Comparison of ENCODE assay signal across 8 cellular contexts in the genomic region with DNA sequence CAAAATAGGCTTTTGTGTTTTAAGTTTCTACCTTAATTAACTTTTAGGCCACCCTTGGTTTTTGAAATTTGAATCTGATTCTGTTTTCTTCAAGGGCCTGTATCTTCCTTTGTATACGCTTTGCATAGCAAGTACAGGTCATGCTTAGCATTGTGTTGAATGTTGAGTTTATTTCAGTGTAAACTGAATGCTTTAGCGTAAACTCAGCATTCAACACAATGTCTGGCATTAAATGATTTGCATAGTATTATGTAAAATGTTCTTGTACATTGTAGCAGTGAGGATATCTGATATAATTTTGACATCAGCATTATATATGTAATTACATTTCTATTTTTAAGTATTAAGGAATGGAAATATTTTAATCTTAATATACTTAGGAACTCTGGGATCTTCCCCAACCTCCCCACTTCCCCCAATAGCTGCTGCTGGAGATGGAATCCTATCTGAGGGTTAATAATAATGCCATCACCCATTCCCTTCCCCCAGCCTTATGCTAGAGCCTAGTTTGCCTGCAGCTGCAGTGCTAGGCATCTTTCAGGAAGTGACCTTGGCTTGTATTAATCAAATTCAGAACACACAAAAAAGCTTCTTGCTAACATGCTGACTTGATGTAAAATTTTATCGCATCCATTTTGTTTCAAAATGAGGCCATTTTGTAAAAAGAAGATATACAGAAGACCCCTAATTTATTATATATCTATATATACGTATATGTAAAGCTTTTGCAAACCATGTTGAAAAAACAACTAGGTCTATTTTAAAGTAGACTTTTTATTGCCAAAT.
DNase-seq lines count a peak whose midpoint lies in the region; ATAC-seq and TF ChIP-seq lines count a peak whose summit lies in the region.

No MANE protein-coding gene starts in this region.

- H3K9me3 Mint-ChIP-seq in activated naive CD8-positive, alpha-beta T cell treated with anti-CD3 and anti-CD28 coated beads, Interleukin-2, amount 50 U/mL, for 24 hours, result no peaks in the 10 kb centered on the region

- H3K4me3 Mint-ChIP-seq in activated naive CD8-positive, alpha-beta T cell treated with anti-CD3 and anti-CD28 coated beads, Interleukin-2, amount 50 U/mL, for 24 hours, result no peak overlapping the region

- H3K27ac ChIP-seq in heart left ventricle (peak overlapping the region in 11 of 12 donors; percentile 0 to 78 (median 34)), right atrium auricular region (peak overlapping the region in 1 of 2 donors; percentile 4), esophagus muscularis mucosa (replicated peaks in 1 of 4) (peak overlapping the region in 3 of 4 donors; percentile 6 to 66 (median 63))

- H3K27ac Mint-ChIP-seq in activated naive CD8-positive, alpha-beta T cell treated with anti-CD3 and anti-CD28 coated beads, Interleukin-2, amount 50 U/mL, for 24 hours, result no peak overlapping the region

- intact Hi-C loops in heart left ventricle (cut with DNase I) (loop anchor here in 6 of 10 donors (2.0 to 10.0 kb wide), 5 partner anchors 18 to 88 kb away; a partner anchor contains a TSS), esophagus muscularis mucosa (cut with DNase I) (loop anchor here (10.0 kb wide), 1 partner anchor 70 kb away; a partner anchor contains a TSS)

- no peaks in the 10 kb centered on the region for H3K27me3 ChIP-seq in heart left ventricle
- H3K27me3 ChIP-seq in right atrium auricular region, result no peaks in the 10 kb centered on the region
- no peaks in the 10 kb centered on the region for H3K27me3 ChIP-seq in esophagus muscularis mucosa

- H3K4me1 ChIP-seq in heart left ventricle, result peaks cover 18 to 71% (median 61%) of the 10 kb centered on the region in 12 donors
- peaks cover 0 to 68% of the 10 kb centered on the region in 2 donors for H3K4me1 ChIP-seq in right atrium auricular region
- H3K4me1 ChIP-seq in esophagus muscularis mucosa, result peaks cover 57 to 65% (median 64%) of the 10 kb centered on the region in 4 donors

- peak in 1 of 4 donors; percentile 43 for ATAC-seq in heart left ventricle
- ATAC-seq in activated naive CD8-positive, alpha-beta T cell treated with anti-CD3 and anti-CD28 coated beads, Interleukin-2, amount 50 U/mL, for 24 hours, result no peak
- no peak for ATAC-seq in stimulated activated naive CD8-positive, alpha-beta T cell treated with anti-CD3 and anti-CD28 coated beads, Interleukin-15, Interleukin-2, amounts not matched to agents 100 U/mL and 50 U/mL, for 24 hours

- no peak for DNase-seq in heart left ventricle
- no peak for DNase-seq in right atrium auricular region (ENCODE audit: low spot score)
- DNase-seq in NOMO-1 treated with DMSO at 0.1 percent for 48 hours (lab: John Stamatoyannopoulos, UW; ENCODE audit: unreplicated experiment), result peak; percentile 7
- DNase-seq in esophagus muscularis mucosa (ENCODE audit: extremely low spot score), result no peak
- DNase-seq in ureter (ENCODE audit: low spot score), result no peak
- no peak for DNase-seq in activated naive CD8-positive, alpha-beta T cell treated with anti-CD3 and anti-CD28 coated beads, Interleukin-2, amount 50 U/mL, for 24 hours
- no peak for DNase-seq in NCI-H1930 (lab: John Stamatoyannopoulos, UW)
- DNase-seq in stimulated activated naive CD8-positive, alpha-beta T cell treated with anti-CD3 and anti-CD28 coated beads, Interleukin-15, Interleukin-2, amounts not matched to agents 100 U/mL and 50 U/mL, for 24 hours, result no peak

- no peak overlapping the region for H3K4me3 ChIP-seq in heart left ventricle
- H3K4me3 ChIP-seq in right atrium auricular region, result no peak overlapping the region
- no peak overlapping the region for H3K4me3 ChIP-seq in esophagus muscularis mucosa

- no peak for TF ChIP-seq EP300 in esophagus muscularis mucosa (IDR thresholded peaks at IDR 0.05)

- no peak for TF ChIP-seq POLR2A in heart left ventricle (IDR thresholded peaks at IDR 0.05)
- no peak for TF ChIP-seq POLR2A in esophagus muscularis mucosa (IDR thresholded peaks at IDR 0.05; ENCODE audit: low read depth)

- 45 to 59% (median 52%) methylated on average over 4 of the region's 4 CpGs for WGBS in heart left ventricle, 4 donors
- WGBS in esophagus muscularis mucosa, result 58% methylated on average over 4 of the region's 4 CpGs

- H3K9me3 ChIP-seq in heart left ventricle, result peaks cover 0 to 20% (median 7%) of the 10 kb centered on the region in 12 donors
- H3K9me3 ChIP-seq in right atrium auricular region, result peaks cover 0 to 9% of the 10 kb centered on the region in 2 donors
- peaks cover 0 to 11% (median 5%) of the 10 kb centered on the region in 4 donors for H3K9me3 ChIP-seq in esophagus muscularis mucosa

- peaks cover 81% of the 10 kb centered on the region for H3K4me1 Mint-ChIP-seq in activated naive CD8-positive, alpha-beta T cell treated with anti-CD3 and anti-CD28 coated beads, Interleukin-2, amount 50 U/mL, for 24 hours

- TF ChIP-seq CTCF in heart left ventricle (IDR thresholded peaks at IDR 0.05) (no peak), right atrium auricular region (IDR thresholded peaks at IDR 0.05) (no peak), esophagus muscularis mucosa (IDR thresholded peaks at IDR 0.05) (no peak)

- peaks cover 33% of the 10 kb centered on the region for H3K36me3 Mint-ChIP-seq in activated naive CD8-positive, alpha-beta T cell treated with anti-CD3 and anti-CD28 coated beads, Interleukin-2, amount 50 U/mL, for 24 hours (ENCODE audit: low read depth)

- H3K36me3 ChIP-seq in heart left ventricle, result peaks cover 0 to 8% (median 0%) of the 10 kb centered on the region in 9 donors
- H3K36me3 ChIP-seq in right atrium auricular region, result no peaks in the 10 kb centered on the region
- H3K36me3 ChIP-seq in esophagus muscularis mucosa, result peaks cover 0 to 9% (median 6%) of the 10 kb centered on the region in 4 donors

- H3K27me3 Mint-ChIP-seq in activated naive CD8-positive, alpha-beta T cell treated with anti-CD3 and anti-CD28 coated beads, Interleukin-2, amount 50 U/mL, for 24 hours, result no peaks in the 10 kb centered on the region
